ENCODE assay signal across 23 cellular contexts in genomic region chr7:35551682-35552081, GRCh38.
"Had no signal": no experiment of that assay in that cellular context is flagged by ENCODE, and none has a peak within 500 bp of the region (broad histone marks: within the 10 kb centered on the region; RNA-seq: fewer than 3 reads in every experiment).

No MANE protein-coding gene starts in this region.

- ATAC-seq: activated CD8-positive, alpha-beta memory T cell treated with anti-CD3 and anti-CD28 coated beads, Interleukin-2, amount 10 ng/mL, durations not matched to agents 7 days and 5 days; body of pancreas; esophagus mucosa; sciatic nerve had no signal

- H3K9me3 ChIP-seq: body of pancreas, left ventricle myocardium inferior, testis, uterus had no signal

- H3K27ac ChIP-seq: body of pancreas, left ventricle myocardium inferior, testis, uterus had no signal

- H3K27me3 ChIP-seq: body of pancreas, testis, uterus had no signal

- H3K4me1 ChIP-seq: body of pancreas, left ventricle myocardium inferior, testis, uterus had no signal

- H3K4me1 Mint-ChIP-seq: activated CD4-positive, alpha-beta memory T cell treated with anti-CD3 and anti-CD28 coated beads, Interleukin-2, amount 10 ng/mL, durations not matched to agents 7 days and 5 days; activated CD4-positive, alpha-beta T cell treated with anti-CD3 and anti-CD28 coated beads, Interleukin-2, amount 10 ng/mL, durations not matched to agents 24 days and 14 days; activated CD8-positive, alpha-beta memory T cell treated with anti-CD3 and anti-CD28 coated beads, Interleukin-2, amount 10 ng/mL, durations not matched to agents 7 days and 5 days; activated naive CD4-positive, alpha-beta T cell treated with anti-CD3 and anti-CD28 coated beads, Interleukin-2, amount 50 U/mL, for 24 hours; nephron had no signal

- H3K27ac Mint-ChIP-seq: activated CD4-positive, alpha-beta memory T cell treated with anti-CD3 and anti-CD28 coated beads, Interleukin-2, amount 10 ng/mL, durations not matched to agents 7 days and 5 days; activated CD4-positive, alpha-beta T cell treated with anti-CD3 and anti-CD28 coated beads, Interleukin-2, amount 10 ng/mL, durations not matched to agents 24 days and 14 days; activated CD8-positive, alpha-beta memory T cell treated with anti-CD3 and anti-CD28 coated beads, Interleukin-2, amount 10 ng/mL, durations not matched to agents 7 days and 5 days; activated naive CD4-positive, alpha-beta T cell treated with anti-CD3 and anti-CD28 coated beads, Interleukin-2, amount 50 U/mL, for 24 hours; activated T-helper 1 cell treated with anti-CD3 and anti-CD28 coated beads, Interleukin-12 subunit alpha, Interleukin-12 subunit beta, Interleukin-2, Interleukin-4 antibody, amounts not matched to agents 30 ng/mL and 10 ng/mL and 1 ng/mL, durations not matched to agents 14 hours and 24 hours and 36 hours; dendritic cell treated with granulocyte-macrophage colony-stimulating factor and Interleukin-4, amounts not matched to agents 40 ng/mL and 50 ng/mL, for 4 days; nephron had no signal

- DNase-seq: activated CD4-positive, alpha-beta memory T cell treated with anti-CD3 and anti-CD28 coated beads, Interleukin-2, amount 10 ng/mL, durations not matched to agents 7 days and 5 days; activated CD4-positive, alpha-beta T cell treated with anti-CD3 and anti-CD28 coated beads, Interleukin-2, amount 10 ng/mL, durations not matched to agents 24 days and 14 days; activated CD8-positive, alpha-beta memory T cell treated with anti-CD3 and anti-CD28 coated beads, Interleukin-2, amount 10 ng/mL, durations not matched to agents 7 days and 5 days; activated gamma-delta T cell; anterior cingulate cortex; body of pancreas; effector CD8-positive, alpha-beta T cell; foreskin melanocyte; left ventricle myocardium inferior; nucleus accumbens; small intestine; stimulated activated CD4-positive, alpha-beta T cell treated with anti-CD3 and anti-CD28 coated beads, Interleukin-4, amount 100 ng/mL, for 1 hour; stimulated activated naive CD4-positive, alpha-beta T cell; T-helper 1 cell; testis; trophoblast cell; uterus had no signal

- H3K9me3 Mint-ChIP-seq: activated CD4-positive, alpha-beta memory T cell treated with anti-CD3 and anti-CD28 coated beads, Interleukin-2, amount 10 ng/mL, durations not matched to agents 7 days and 5 days; activated CD4-positive, alpha-beta T cell treated with anti-CD3 and anti-CD28 coated beads, Interleukin-2, amount 10 ng/mL, durations not matched to agents 24 days and 14 days; activated naive CD4-positive, alpha-beta T cell treated with anti-CD3 and anti-CD28 coated beads, Interleukin-2, amount 50 U/mL, for 24 hours; activated T-helper 1 cell treated with anti-CD3 and anti-CD28 coated beads, Interleukin-12 subunit alpha, Interleukin-12 subunit beta, Interleukin-2, Interleukin-4 antibody, amounts not matched to agents 30 ng/mL and 10 ng/mL and 1 ng/mL, durations not matched to agents 14 hours and 24 hours and 36 hours; dendritic cell treated with granulocyte-macrophage colony-stimulating factor and Interleukin-4, amounts not matched to agents 40 ng/mL and 50 ng/mL, for 4 days; nephron had no signal

- H3K36me3 ChIP-seq: left ventricle myocardium inferior, uterus had no signal

- H3K36me3 Mint-ChIP-seq: activated CD8-positive, alpha-beta memory T cell treated with anti-CD3 and anti-CD28 coated beads, Interleukin-2, amount 10 ng/mL, durations not matched to agents 7 days and 5 days; activated naive CD4-positive, alpha-beta T cell treated with anti-CD3 and anti-CD28 coated beads, Interleukin-2, amount 50 U/mL, for 24 hours had no signal

- H3K4me3 ChIP-seq: body of pancreas, left ventricle myocardium inferior, testis, uterus had no signal

- H3K27me3 Mint-ChIP-seq: activated naive CD4-positive, alpha-beta T cell treated with anti-CD3 and anti-CD28 coated beads, Interleukin-2, amount 50 U/mL, for 24 hours had no signal

- H3K4me3 Mint-ChIP-seq: activated CD4-positive, alpha-beta memory T cell treated with anti-CD3 and anti-CD28 coated beads, Interleukin-2, amount 10 ng/mL, durations not matched to agents 7 days and 5 days; activated CD4-positive, alpha-beta T cell treated with anti-CD3 and anti-CD28 coated beads, Interleukin-2, amount 10 ng/mL, durations not matched to agents 24 days and 14 days; activated CD8-positive, alpha-beta memory T cell treated with anti-CD3 and anti-CD28 coated beads, Interleukin-2, amount 10 ng/mL, durations not matched to agents 7 days and 5 days; activated naive CD4-positive, alpha-beta T cell treated with anti-CD3 and anti-CD28 coated beads, Interleukin-2, amount 50 U/mL, for 24 hours; activated T-helper 1 cell treated with anti-CD3 and anti-CD28 coated beads, Interleukin-12 subunit alpha, Interleukin-12 subunit beta, Interleukin-2, Interleukin-4 antibody, amounts not matched to agents 30 ng/mL and 10 ng/mL and 1 ng/mL, durations not matched to agents 14 hours and 24 hours and 36 hours; dendritic cell treated with granulocyte-macrophage colony-stimulating factor and Interleukin-4, amounts not matched to agents 40 ng/mL and 50 ng/mL, for 4 days; nephron had no signal
